In genomic region chr14:76755610-76756390, GRCh38 we compare ENCODE assay signal across 22 cellular contexts. TPM values are rescaled to one million over a fixed set of nuclear protein-coding genes. Genes with fewer than 3 reads are reported as not detected.
A peak's percentile ranks its signal among the peaks of the same experiment; 100 is the strongest.
DNase-seq lines count a peak whose midpoint lies in the region; ATAC-seq and TF ChIP-seq lines count a peak whose summit lies in the region.
"Had no signal": no experiment of that assay in that cellular context is flagged by ENCODE, and none has a peak within 500 bp of the region (broad histone marks: within the 10 kb centered on the region; RNA-seq: fewer than 3 reads in every experiment).

No MANE protein-coding gene starts in this region.

- POLR2A ChIA-PET in GM10248 (lab: Yijun Ruan, JAX) = no interaction called here

- H3K27ac ChIP-seq in coronary artery (no peak overlapping the region), upper lobe of left lung (no peak overlapping the region)
- H3K27ac ChIP-seq: BLaER1 treated with 17β-estradiol and CSF1 and Interleukin-3, amounts not matched to agents 10 nM and 100 nM; KMS-11; Peyer's patch; SJCRH30 had no signal

- H3K4me1 Mint-ChIP-seq in neural crest cell = peaks cover 10% of the 10 kb centered on the region

- peaks cover 1 to 4% (median 3%) of the 10 kb centered on the region in 4 donors for H3K4me1 ChIP-seq in upper lobe of left lung

- H3K36me3 Mint-ChIP-seq in neural crest cell (ENCODE audit: low read depth) = no peaks in the 10 kb centered on the region
- H3K36me3 Mint-ChIP-seq: CD4-positive, alpha-beta memory T cell had no signal

- WGBS in upper lobe of left lung, 2 donors = 88 to 89% methylated on average over 9 of the region's 9 CpGs

- TF ChIP-seq CTCF in GM10248 (IDR thresholded peaks at IDR 0.05; ENCODE audit: control extremely low read depth, extremely low read depth, low read depth, missing control alignments) (no peak), coronary artery (IDR thresholded peaks at IDR 0.05) (no peak), neural crest cell (conservative IDR thresholded peaks at IDR 0.05) (no peak), upper lobe of left lung (IDR thresholded peaks at IDR 0.05) (no peak)

- no peaks in the 10 kb centered on the region for H3K36me3 ChIP-seq in upper lobe of left lung
- H3K36me3 ChIP-seq: BLaER1 treated with 17β-estradiol and CSF1 and Interleukin-3, amounts not matched to agents 10 nM and 100 nM; Peyer's patch; SJCRH30 had no signal

- H3K9me3 ChIP-seq in upper lobe of left lung = no peaks in the 10 kb centered on the region
- H3K9me3 ChIP-seq: BLaER1 treated with 17β-estradiol and CSF1 and Interleukin-3, amounts not matched to agents 10 nM and 100 nM; Caco-2; Peyer's patch; SJCRH30 had no signal

- ATAC-seq in upper lobe of left lung (ENCODE audit: low FRiP score in 2 of 2) = no peak

- CTCF ChIA-PET in GM10248 (lab: Yijun Ruan, JAX) = interaction anchor here (1.3 to 2.9 kb wide), 3 partner anchors 11 to 29 kb away, joined by 4 to 6 read pairs (median 4); no protein-coding TSS in a partner anchor

- H3K4me3 ChIP-seq in coronary artery = no peak overlapping the region
- H3K4me3 ChIP-seq in upper lobe of left lung = no peak overlapping the region
- H3K4me3 ChIP-seq: BLaER1 treated with 17β-estradiol and CSF1 and Interleukin-3, amounts not matched to agents 10 nM and 100 nM; Peyer's patch; SJCRH30 had no signal

- no peaks in the 10 kb centered on the region for H3K9me3 Mint-ChIP-seq in neural crest cell

- no peak overlapping the region for H3K27ac Mint-ChIP-seq in neural crest cell (ENCODE audit: unreplicated experiment)

- peak overlapping the region; percentile 50 for H3K4me3 Mint-ChIP-seq in neural crest cell
- H3K4me3 Mint-ChIP-seq: CD4-positive, alpha-beta memory T cell had no signal

- no peak for TF ChIP-seq EP300 in upper lobe of left lung (IDR thresholded peaks at IDR 0.05)

- H3K27me3 ChIP-seq in upper lobe of left lung = no peaks in the 10 kb centered on the region
- H3K27me3 ChIP-seq: Peyer's patch, SJCRH30 had no signal

- peaks cover 2% of the 10 kb centered on the region for H3K27me3 Mint-ChIP-seq in neural crest cell (ENCODE audit: low read depth)

- no peak for TF ChIP-seq POLR2A in upper lobe of left lung (IDR thresholded peaks at IDR 0.05)

- peak; percentile 30 for DNase-seq in Ammon's horn (ENCODE audit: low spot score)
- peak; percentile 1 for DNase-seq in GM10248 (ENCODE audit: extremely low spot score)
- DNase-seq in coronary artery (ENCODE audit: low spot score) = peak; percentile 46
- DNase-seq in neural crest cell (ENCODE audit: low read depth, low spot score) = no peak
- DNase-seq in stimulated activated naive CD4-positive, alpha-beta T cell treated with Interleukin-2 at 50 U/mL for 16 hours (lab: John Stamatoyannopoulos, UW) = no peak
- DNase-seq in mucosa of gallbladder (ENCODE audit: low spot score) = no peak
- no peak for DNase-seq in superior temporal gyrus (ENCODE audit: extremely low spot score)
- no peak for DNase-seq in upper lobe of left lung
- DNase-seq: Caco-2; CD4-positive, alpha-beta memory T cell; DMS153; IMR-90; NCI-H1105; NCI-H187; NCI-H226; NCI-H510A treated with DMSO at 0.1 percent for 48 hours; NCI-H748 treated with DMSO at 0.1 percent for 48 hours; Peyer's patch; SJCRH30 had no signal

RNA-seq across cellular contexts. Expression of gene VASH1, which starts 5.5 kb away (rescaled TPM):
- total RNA-seq in neural crest cell = 68.1 and 72.0 TPM in 2 replicates
- 18.4 TPM for total RNA-seq in mucosa of gallbladder
- 10 to 100 TPM; 12.0 to 53.5 (median 28.2) TPM for total RNA-seq in upper lobe of left lung
- total RNA-seq: OCI-LY7 had no signal

RNA-seq across cellular contexts. Expression of gene ANGEL1, which starts 56.9 kb away (rescaled TPM):
- total RNA-seq in neural crest cell = 37.2 and 38.8 TPM in 2 replicates
- 22.2 TPM for total RNA-seq in mucosa of gallbladder
- 10 to 100 TPM; 13.8 to 35.6 (median 23.6) TPM for total RNA-seq in upper lobe of left lung

Comparison
In these comparisons a context has a peak if more than half of its experiments do, and no peak if none do; other contexts are left out.
1. DNase-seq: peak in Ammon's horn (single experiment), GM10248 (single experiment) and coronary artery (single experiment); none in neural crest cell (single experiment), stimulated activated naive CD4-positive, alpha-beta T cell treated with Interleukin-2 at 50 U/mL for 16 hours (single experiment), mucosa of gallbladder (single experiment), superior temporal gyrus (single experiment) and upper lobe of left lung (0 of 2).